Comparison of ENCODE assay signal across 24 cellular contexts in the genomic region with DNA sequence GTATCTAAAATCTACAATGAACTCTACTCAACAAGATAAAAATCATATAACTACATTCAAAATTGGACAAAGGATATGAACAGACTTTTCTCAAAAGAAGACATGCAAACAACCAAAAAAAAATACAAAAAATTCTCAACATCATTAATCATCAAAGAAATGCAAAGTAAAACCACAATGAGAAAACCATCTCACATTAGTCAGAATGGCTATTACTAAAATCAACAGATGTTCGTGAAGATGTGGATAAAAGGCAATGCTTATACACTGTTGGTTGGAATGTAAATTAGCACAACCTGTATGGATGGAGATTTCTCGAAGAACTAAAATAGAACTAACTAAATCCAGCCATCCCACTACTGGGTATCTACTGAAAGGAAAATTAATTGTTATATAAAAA.
"Had no signal": no experiment of that assay in that cellular context is flagged by ENCODE, and none has a peak within 500 bp of the region (broad histone marks: within the 10 kb centered on the region; RNA-seq: fewer than 3 reads in every experiment).

No MANE protein-coding gene starts in this region.

- DNase-seq: dermis blood vessel endothelial cell; dorsolateral prefrontal cortex; effector CD4-positive, alpha-beta T cell; effector memory CD4-positive, alpha-beta T cell; foreskin keratinocyte; heart left ventricle; hypothalamus; left cardiac atrium; left lung; left ventricle myocardium superior; lower lobe of right lung; mesenchymal stem cell; mucosa of descending colon; naive B cell had no signal

- H3K4me1 Mint-ChIP-seq: mesothelial cell of epicardium, naive B cell had no signal

- H3K27ac ChIP-seq: coronary artery, dorsolateral prefrontal cortex, esophagus muscularis mucosa, foreskin keratinocyte, gastroesophageal sphincter, heart left ventricle, hepatocyte, left lung, lower lobe of right lung had no signal

- H3K27ac Mint-ChIP-seq: mesothelial cell of epicardium had no signal

- H3K27me3 Mint-ChIP-seq: naive B cell had no signal

- H3K27me3 ChIP-seq: dorsolateral prefrontal cortex, esophagus muscularis mucosa, foreskin keratinocyte, gastroesophageal sphincter, heart left ventricle, hepatocyte, left lung had no signal

- H3K9me3 ChIP-seq: gastroesophageal sphincter, lower lobe of right lung, mucosa of descending colon had no signal

- H3K4me3 ChIP-seq: coronary artery, dorsolateral prefrontal cortex, esophagus muscularis mucosa, gastroesophageal sphincter, heart left ventricle, hepatocyte, left lung, lower lobe of right lung, mucosa of descending colon had no signal

- H2AFZ ChIP-seq: hepatocyte had no signal

- ATAC-seq: foreskin keratinocyte, gastroesophageal sphincter, heart left ventricle, left cardiac atrium, left lung, left ventricle myocardium superior, lower lobe of right lung, mucosa of descending colon had no signal

- H3K4me1 ChIP-seq: esophagus muscularis mucosa, foreskin keratinocyte, gastroesophageal sphincter, heart left ventricle, left lung, lower lobe of right lung had no signal

- H3K79me2 ChIP-seq: hepatocyte had no signal

- H3K36me3 ChIP-seq: esophagus muscularis mucosa, gastroesophageal sphincter, heart left ventricle, left lung, lower lobe of right lung had no signal

- H3K4me3 Mint-ChIP-seq: mesothelial cell of epicardium, naive B cell had no signal

- H3K36me3 Mint-ChIP-seq: mesothelial cell of epicardium, naive B cell had no signal

- H3K4me2 ChIP-seq: hepatocyte had no signal

- FAIRE-seq: colon, endothelial cell of umbilical vein, frontal cortex, islet of Langerhans, keratinocyte had no signal
